Comparison of ENCODE assay signal across 21 cellular contexts in genomic region chr17:79246226-79246794, GRCh38.
DNase-seq lines count a peak whose midpoint lies in the region; ATAC-seq and TF ChIP-seq lines count a peak whose summit lies in the region.
"Had no signal": no experiment of that assay in that cellular context is flagged by ENCODE, and none has a peak within 500 bp of the region (broad histone marks: within the 10 kb centered on the region; RNA-seq: fewer than 3 reads in every experiment).

No MANE protein-coding gene starts in this region.

- H3K79me2 ChIP-seq in osteoblast (ENCODE audit: insufficient read depth, low read length) = no peaks in the 10 kb centered on the region

- H3K27me3 ChIP-seq in osteoblast (ENCODE audit: insufficient read depth, low read length) = no peaks in the 10 kb centered on the region

- no peaks in the 10 kb centered on the region for H3K9me3 ChIP-seq in osteoblast (ENCODE audit: low read depth, low read length)

- no peak overlapping the region for H3K4me3 ChIP-seq in osteoblast (ENCODE audit: insufficient read depth, low read length)
- H3K4me3 ChIP-seq: PC-9, SK-N-MC had no signal

- no peak overlapping the region for H3K4me2 ChIP-seq in osteoblast (ENCODE audit: insufficient read depth, low read length)
- H3K4me2 ChIP-seq: PC-9 had no signal

- no peaks in the 10 kb centered on the region for H4K20me1 ChIP-seq in osteoblast (ENCODE audit: insufficient read depth, low read length)

- no peak overlapping the region for H3K27ac ChIP-seq in osteoblast (ENCODE audit: low read depth, low read length)
- H3K27ac ChIP-seq: PC-9, SK-N-MC had no signal

- DNase-seq in G401 (ENCODE audit: low spot score) = peak; percentile 96
- DNase-seq in NCI-H524 treated with DMSO at 0.1 percent for 48 hours (lab: John Stamatoyannopoulos, UW) = peak; percentile 92
- DNase-seq in cerebellar cortex (ENCODE audit: low spot score) = peak; percentile 94
- peak; percentile 55 for DNase-seq in osteoblast (ENCODE audit: insufficient read length, low spot score, missing footprints)
- no peak for DNase-seq in iPS-NIHi11 (ENCODE audit: low spot score)
- DNase-seq: CD4-positive, CD25-positive, alpha-beta regulatory T cell; DMS79; GOT3; Karpas-422; MV-4-11; NCI-H1105 treated with DMSO at 0.1 percent for 48 hours; NCI-H2029 treated with DMSO at 0.1 percent for 48 hours; NCI-H2171 treated with DMSO at 0.1 percent for 48 hours; NCI-H69; PC-9; RPMI8226; SHP77 had no signal

- H3K36me3 ChIP-seq in osteoblast (ENCODE audit: insufficient read depth, low read length) = no peaks in the 10 kb centered on the region

- no peaks in the 10 kb centered on the region for H3K4me1 ChIP-seq in osteoblast (ENCODE audit: insufficient read depth, low read length)

- in situ Hi-C loops in G401 (cut with HindIII; ENCODE audit: low sequenced_read_pairs) = no loop called here

- H2AFZ ChIP-seq in osteoblast (ENCODE audit: low read length) = no peak overlapping the region
- H2AFZ ChIP-seq: PC-9 had no signal

- ATAC-seq in GM18870 (IDR thresholded peaks at IDR 0.05; ENCODE audit: unreplicated experiment) (no peak), GM19351 (IDR thresholded peaks at IDR 0.05; ENCODE audit: unreplicated experiment) (no peak)
- ATAC-seq: HCT116 had no signal

- TF ChIP-seq CTCF in osteoblast (IDR thresholded peaks at IDR 0.05; ENCODE audit: extremely low read depth, low read depth, low read length) = no peak
